Comparison of ENCODE assay signal across 17 cellular contexts in the genomic region with DNA sequence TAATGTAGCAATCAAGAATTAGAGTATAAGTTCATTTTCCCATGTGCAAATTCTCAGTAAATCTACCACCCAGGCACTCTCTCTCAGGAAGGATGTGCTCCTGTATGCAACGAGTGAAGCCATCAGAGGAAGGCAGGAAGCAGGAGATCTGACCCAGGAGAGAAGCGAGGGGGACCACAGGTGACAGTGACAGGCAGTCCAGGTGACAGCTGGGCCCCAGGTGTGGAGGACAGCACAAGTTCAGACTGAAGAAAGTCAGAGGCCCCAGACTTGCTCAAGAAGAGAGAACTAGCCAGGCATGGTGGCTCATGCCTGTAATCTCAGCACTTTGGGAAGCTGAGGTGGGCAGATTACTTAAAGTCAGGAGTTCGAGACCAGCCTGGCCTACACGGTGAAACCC.
"Had no signal": no experiment of that assay in that cellular context is flagged by ENCODE, and none has a peak within 500 bp of the region (broad histone marks: within the 10 kb centered on the region; RNA-seq: fewer than 3 reads in every experiment).

No MANE protein-coding gene starts in this region.

- H2AFZ ChIP-seq: hepatocyte, parathyroid adenoma had no signal

- ATAC-seq: foreskin keratinocyte; left colon; naive thymus-derived CD4-positive, alpha-beta T cell; psoas muscle; sciatic nerve; upper lobe of right lung had no signal

- H3K27ac ChIP-seq: foreskin keratinocyte, hepatocyte, parathyroid adenoma, psoas muscle, suprapubic skin, tibial artery, upper lobe of right lung, vagina had no signal

- H3K9ac ChIP-seq: parathyroid adenoma had no signal

- H3K4me2 ChIP-seq: hepatocyte had no signal

- H3K27me3 ChIP-seq: foreskin keratinocyte, hepatocyte, suprapubic skin, tibial artery, upper lobe of right lung, vagina had no signal

- H3K79me2 ChIP-seq: parathyroid adenoma had no signal

- DNase-seq: foreskin keratinocyte; kidney; left colon; mesendoderm; naive thymus-derived CD4-positive, alpha-beta T cell; nephron progenitor cell; psoas muscle; retina; stimulated activated CD4-positive, alpha-beta T cell treated with anti-CD3 and anti-CD28 coated beads, Interleukin-2, amount 100 ng/mL, for 24 hours; stimulated activated naive CD4-positive, alpha-beta T cell treated with Interleukin-2 at 50 U/mL for 16 hours; tibial artery; upper lobe of right lung had no signal

- H3K4me1 ChIP-seq: foreskin keratinocyte, psoas muscle, suprapubic skin had no signal

- H3K9me3 ChIP-seq: psoas muscle, suprapubic skin, tibial artery, upper lobe of right lung, vagina had no signal

- H3K36me3 ChIP-seq: suprapubic skin, tibial artery, upper lobe of right lung, vagina had no signal

- H3K4me3 ChIP-seq: hepatocyte, psoas muscle, suprapubic skin, tibial artery, upper lobe of right lung, vagina had no signal
